Comparison of ENCODE assay signal across 9 cellular contexts in the genomic region with DNA sequence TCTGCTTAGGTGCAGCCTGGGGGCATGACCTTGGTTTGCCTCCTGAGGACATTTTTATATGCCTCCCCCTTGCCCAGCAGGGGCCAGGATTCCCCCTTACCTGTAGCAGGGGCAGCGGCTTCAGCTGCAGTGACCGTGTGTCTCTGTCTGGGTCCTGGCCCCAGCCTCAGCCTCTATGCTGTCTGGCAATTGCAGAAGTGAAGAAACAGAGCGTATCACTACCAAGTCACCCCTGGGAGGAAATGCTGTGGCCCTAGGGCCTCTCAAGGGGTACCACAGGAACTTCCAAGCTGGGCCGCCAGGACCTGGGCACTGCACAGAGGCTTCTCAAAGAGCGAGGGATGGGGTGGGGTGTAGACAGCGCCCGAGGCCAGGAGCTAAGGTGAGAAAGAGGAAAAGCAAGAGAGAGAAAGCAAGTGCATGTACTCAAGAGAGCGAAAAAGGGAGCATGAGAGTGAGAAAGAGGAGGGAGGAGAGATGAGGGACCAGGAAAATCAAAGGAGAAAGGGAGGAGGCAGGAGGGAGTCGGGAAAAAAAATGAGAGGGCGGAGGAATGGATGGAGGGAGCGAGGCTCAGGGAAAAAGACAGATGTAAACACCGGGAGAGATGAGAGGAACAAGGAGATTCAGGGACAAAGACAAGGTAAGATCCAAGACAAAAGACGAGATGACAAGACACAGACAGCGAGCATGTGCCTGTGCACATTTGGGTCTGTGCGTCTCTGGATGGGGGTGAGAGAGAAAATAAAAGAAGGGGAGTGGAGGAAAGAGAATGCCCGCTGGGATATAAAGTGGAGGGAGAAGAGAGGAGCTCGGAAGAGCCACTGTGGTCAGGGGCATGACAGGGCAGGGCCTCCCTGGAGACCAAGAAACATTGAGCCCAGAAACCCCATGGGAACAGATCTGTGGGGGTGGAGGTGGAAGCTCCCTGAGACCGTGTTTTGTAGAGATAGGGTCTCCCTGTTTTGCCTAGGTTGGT. TPM values are rescaled to one million over a fixed set of nuclear protein-coding genes. Genes with fewer than 3 reads are reported as not detected.
DNase-seq lines count a peak whose midpoint lies in the region; ATAC-seq, FAIRE-seq and TF ChIP-seq lines count a peak whose summit lies in the region.
"Had no signal": no experiment of that assay in that cellular context is flagged by ENCODE, and none has a peak within 500 bp of the region (broad histone marks: within the 10 kb centered on the region; RNA-seq: fewer than 3 reads in every experiment).

A gene with protein sequence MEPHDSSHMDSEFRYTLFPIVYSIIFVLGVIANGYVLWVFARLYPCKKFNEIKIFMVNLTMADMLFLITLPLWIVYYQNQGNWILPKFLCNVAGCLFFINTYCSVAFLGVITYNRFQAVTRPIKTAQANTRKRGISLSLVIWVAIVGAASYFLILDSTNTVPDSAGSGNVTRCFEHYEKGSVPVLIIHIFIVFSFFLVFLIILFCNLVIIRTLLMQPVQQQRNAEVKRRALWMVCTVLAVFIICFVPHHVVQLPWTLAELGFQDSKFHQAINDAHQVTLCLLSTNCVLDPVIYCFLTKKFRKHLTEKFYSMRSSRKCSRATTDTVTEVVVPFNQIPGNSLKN (minus strand): TSS at position 199 of the 979 bp plus-strand sequence. CDS start 25,669 bp downstream, outside the sequence.

- CTCF ChIA-PET in activated naive CD4-positive, alpha-beta T cell treated with anti-CD3 and anti-CD28 coated beads for 36 hours (lab: Charles Lee): no interaction called here

- DNase-seq in GM12892 (ENCODE audit: insufficient read length) (peak; percentile 45), adrenal gland (peak in 2 of 7 donors; percentile 14 to 26), nephron progenitor cell (no peak), SHP77 (lab: John Stamatoyannopoulos, UW) (no peak), progenitor cell of endocrine pancreas (ENCODE audit: low spot score, unreplicated experiment) (no peak)
- no peak for DNase-seq in activated naive CD4-positive, alpha-beta T cell treated with anti-CD3 and anti-CD28 coated beads for 36 hours
- DNase-seq: activated CD4-positive, alpha-beta T cell treated with anti-CD3 and anti-CD28 coated beads, Interleukin-2, amount 50 U/mL, for 1 hour had no signal

- no peaks in the 10 kb centered on the region for H3K9me3 ChIP-seq in adrenal gland (replicated peaks in 1 of 3)

- H3K27ac ChIP-seq in adrenal gland: peak within 1 kb of the TSS in 3 of 5 donors; percentile 18 to 79 (median 60)

- 64 to 73% (median 71%) methylated on average over 17 to 18 of the region's 18 CpGs for WGBS in adrenal gland, 4 donors

- H3K36me3 Mint-ChIP-seq in nephron progenitor cell (ENCODE audit: low read depth) (no peaks in the 10 kb centered on the region), progenitor cell of endocrine pancreas (ENCODE audit: insufficient read depth) (no peaks in the 10 kb centered on the region)
- no peaks in the 10 kb centered on the region for H3K36me3 Mint-ChIP-seq in activated naive CD4-positive, alpha-beta T cell treated with anti-CD3 and anti-CD28 coated beads for 36 hours (ENCODE audit: low read depth)

- no peaks in the 10 kb centered on the region for H3K9me3 Mint-ChIP-seq in nephron progenitor cell
- no peaks in the 10 kb centered on the region for H3K9me3 Mint-ChIP-seq in progenitor cell of endocrine pancreas (ENCODE audit: low read depth)
- no peaks in the 10 kb centered on the region for H3K9me3 Mint-ChIP-seq in activated naive CD4-positive, alpha-beta T cell treated with anti-CD3 and anti-CD28 coated beads for 36 hours

- FAIRE-seq in GM12892 (lab: Jason Lieb, UNC): peak; percentile 78

- H3K36me3 ChIP-seq in adrenal gland (replicated peaks in 1 of 2): no peaks in the 10 kb centered on the region

- peak; percentile 72; the same call in 1 of the 2 replicates for TF ChIP-seq POLR2A in GM12892 (IDR thresholded peaks at IDR 0.05; ENCODE audit: low read depth, low read length)
- TF ChIP-seq POLR2A in adrenal gland (IDR thresholded peaks at IDR 0.05): peak in 1 of 2 donors; percentile 24

- peak in 2 of 6 experiments; percentile 5 to 10 for TF ChIP-seq CTCF in adrenal gland (IDR thresholded peaks at IDR 0.05)
- no peak for TF ChIP-seq CTCF in nephron progenitor cell (IDR thresholded peaks at IDR 0.05)
- TF ChIP-seq CTCF in progenitor cell of endocrine pancreas (IDR thresholded peaks at IDR 0.05; ENCODE audit: unreplicated experiment): no peak

- H3K4me3 Mint-ChIP-seq in nephron progenitor cell: no peak within 1 kb of the TSS
- no peak within 1 kb of the TSS for H3K4me3 Mint-ChIP-seq in progenitor cell of endocrine pancreas (ENCODE audit: low read depth)
- no peak within 1 kb of the TSS for H3K4me3 Mint-ChIP-seq in activated naive CD4-positive, alpha-beta T cell treated with anti-CD3 and anti-CD28 coated beads for 36 hours

- peaks cover 20% of the 10 kb centered on the region for H3K27me3 Mint-ChIP-seq in nephron progenitor cell (ENCODE audit: low read depth, poor library complexity)
- peaks cover 10% of the 10 kb centered on the region for H3K27me3 Mint-ChIP-seq in progenitor cell of endocrine pancreas
- H3K27me3 Mint-ChIP-seq in activated naive CD4-positive, alpha-beta T cell treated with anti-CD3 and anti-CD28 coated beads for 36 hours (ENCODE audit: low read depth): peaks cover 31% of the 10 kb centered on the region

- H3K4me1 Mint-ChIP-seq in nephron progenitor cell: peaks cover 60% of the 10 kb centered on the region
- peaks cover 11% of the 10 kb centered on the region for H3K4me1 Mint-ChIP-seq in progenitor cell of endocrine pancreas (ENCODE audit: low read depth)
- peaks cover 27% of the 10 kb centered on the region for H3K4me1 Mint-ChIP-seq in activated naive CD4-positive, alpha-beta T cell treated with anti-CD3 and anti-CD28 coated beads for 36 hours (ENCODE audit: low read depth)

- no peaks in the 10 kb centered on the region for H3K27me3 ChIP-seq in adrenal gland

- H3K27ac Mint-ChIP-seq in nephron progenitor cell (peak within 1 kb of the TSS; percentile 12), progenitor cell of endocrine pancreas (no peak within 1 kb of the TSS)
- H3K27ac Mint-ChIP-seq in activated naive CD4-positive, alpha-beta T cell treated with anti-CD3 and anti-CD28 coated beads for 36 hours: no peak within 1 kb of the TSS

- peak; percentile 37 for ATAC-seq in HG03135 (IDR thresholded peaks at IDR 0.05; ENCODE audit: unreplicated experiment)
- ATAC-seq in HG02642 (IDR thresholded peaks at IDR 0.05; ENCODE audit: poor library complexity, unreplicated experiment): no peak

- H3K4me1 ChIP-seq in adrenal gland (replicated peaks in 1 of 2): peaks cover 0 to 4% of the 10 kb centered on the region in 2 donors

- intact Hi-C loops in adrenal gland (cut with DNase I): no loop called here
- intact Hi-C loops in activated naive CD4-positive, alpha-beta T cell treated with anti-CD3 and anti-CD28 coated beads for 36 hours (cut with micrococcal nuclease): no loop called here

- peak within 1 kb of the TSS in 1 of 4 donors; percentile 32 for H3K4me3 ChIP-seq in adrenal gland

RNA-seq across cellular contexts. Expression of the gene that starts here (rescaled TPM):
- polyA plus RNA-seq in GM12892 (2012; ENCODE audit: missing spikeins): 11.6 TPM
- 10 to 100 TPM in 2 of 8 donors, 1 to 10 TPM in 6; 1.9 to 11.7 (median 7.6) TPM for total RNA-seq in adrenal gland
- 1 to 10 TPM; 1.1 to 2.6 (median 1.7) TPM for polyA plus RNA-seq in adrenal gland
- 0.19 and 0.27 TPM in 2 replicates for total RNA-seq in progenitor cell of endocrine pancreas
- under 1 TPM; 0.05 to 0.07 TPM for total RNA-seq in activated naive CD4-positive, alpha-beta T cell treated with anti-CD3 and anti-CD28 coated beads for 36 hours
